ENCODE assay signal across 11 cellular contexts in genomic region chr6:137871299-137871698, GRCh38. TPM values are rescaled to one million over a fixed set of nuclear protein-coding genes. Genes with fewer than 3 reads are reported as not detected.
DNase-seq lines count a peak whose midpoint lies in the region; ATAC-seq and TF ChIP-seq lines count a peak whose summit lies in the region.
"Had no signal": no experiment of that assay in that cellular context is flagged by ENCODE, and none has a peak within 500 bp of the region (broad histone marks: within the 10 kb centered on the region; RNA-seq: fewer than 3 reads in every experiment).

No MANE protein-coding gene starts in this region.

- H3K27ac Mint-ChIP-seq in activated naive CD4-positive, alpha-beta T cell treated with anti-CD3 and anti-CD28 coated beads for 36 hours, result peak overlapping the region; percentile 99
- peak overlapping the region; percentile 94 for H3K27ac Mint-ChIP-seq in activated naive CD8-positive, alpha-beta T cell treated with anti-CD3 and anti-CD28 coated beads, Interleukin-2, amount 50 U/mL, for 24 hours
- H3K27ac Mint-ChIP-seq in memory B cell, result peak overlapping the region; percentile 97

- TF ChIP-seq POLR2A in tibial nerve (IDR thresholded peaks at IDR 0.05), result no peak

- H3K27me3 Mint-ChIP-seq in activated naive CD4-positive, alpha-beta T cell treated with anti-CD3 and anti-CD28 coated beads for 36 hours (ENCODE audit: low read depth), result no peaks in the 10 kb centered on the region
- no peaks in the 10 kb centered on the region for H3K27me3 Mint-ChIP-seq in activated naive CD8-positive, alpha-beta T cell treated with anti-CD3 and anti-CD28 coated beads, Interleukin-2, amount 50 U/mL, for 24 hours
- no peaks in the 10 kb centered on the region for H3K27me3 Mint-ChIP-seq in memory B cell

- TF ChIP-seq CTCF in tibial nerve (IDR thresholded peaks at IDR 0.05), result no peak
- no peak for TF ChIP-seq CTCF in GM13977 (IDR thresholded peaks at IDR 0.05; ENCODE audit: extremely low read depth, insufficient read depth, missing control alignments)

- H3K4me1 ChIP-seq in tibial nerve, result peaks cover 0 to 80% (median 43%) of the 10 kb centered on the region in 4 donors

- in situ Hi-C loops in GM13977 (cut with MboI; ENCODE audit: low pct_unique_long_range_greater_than_20kb, low sequenced_read_pairs, unreplicated experiment), result no loop called here

- H3K4me1 Mint-ChIP-seq in activated naive CD4-positive, alpha-beta T cell treated with anti-CD3 and anti-CD28 coated beads for 36 hours (ENCODE audit: low read depth), result peaks cover 18% of the 10 kb centered on the region
- peaks cover 48% of the 10 kb centered on the region for H3K4me1 Mint-ChIP-seq in activated naive CD8-positive, alpha-beta T cell treated with anti-CD3 and anti-CD28 coated beads, Interleukin-2, amount 50 U/mL, for 24 hours
- peaks cover 46% of the 10 kb centered on the region for H3K4me1 Mint-ChIP-seq in memory B cell

- H3K27me3 ChIP-seq in tibial nerve, result no peaks in the 10 kb centered on the region

- H3K36me3 ChIP-seq in tibial nerve, result peaks cover 0 to 22% (median 2%) of the 10 kb centered on the region in 3 donors

- intact Hi-C loops in activated naive CD4-positive, alpha-beta T cell treated with anti-CD3 and anti-CD28 coated beads for 36 hours (cut with micrococcal nuclease), result loop anchor here (10.0 kb wide), 1 partner anchor 544 kb away; no protein-coding TSS in a partner anchor

- CTCF ChIA-PET in activated naive CD4-positive, alpha-beta T cell treated with anti-CD3 and anti-CD28 coated beads for 36 hours (lab: Charles Lee), result interaction anchor here (0.7 to 8.1 kb wide), 21 partner anchors 10 to 167 kb away, joined by 3 to 161 read pairs (median 9); no protein-coding TSS in a partner anchor

- TF ChIP-seq EP300 in tibial nerve (IDR thresholded peaks at IDR 0.05), result no peak

- H3K4me3 ChIP-seq in tibial nerve, result peak overlapping the region in 3 of 4 donors; percentile 3 to 82 (median 19)

- no peak for DNase-seq in activated naive CD4-positive, alpha-beta T cell treated with anti-CD3 and anti-CD28 coated beads for 36 hours
- DNase-seq in activated naive CD4-positive, alpha-beta T cell (lab: John Stamatoyannopoulos, UW), result no peak
- no peak for DNase-seq in activated naive CD8-positive, alpha-beta T cell treated with anti-CD3 and anti-CD28 coated beads, Interleukin-2, amount 50 U/mL, for 24 hours
- no peak for DNase-seq in memory B cell (ENCODE audit: low spot score in 2 of 2)
- no peak for DNase-seq in tibial nerve (ENCODE audit: low spot score in 2 of 2)
- no peak for DNase-seq in germinal center (ENCODE audit: low spot score)
- no peak for DNase-seq in A172 (ENCODE audit: low spot score)
- no peak for DNase-seq in GM13977 (ENCODE audit: low spot score)
- DNase-seq: caudate nucleus had no signal

- H3K9me3 Mint-ChIP-seq in activated naive CD4-positive, alpha-beta T cell treated with anti-CD3 and anti-CD28 coated beads for 36 hours, result no peaks in the 10 kb centered on the region
- H3K9me3 Mint-ChIP-seq in activated naive CD8-positive, alpha-beta T cell treated with anti-CD3 and anti-CD28 coated beads, Interleukin-2, amount 50 U/mL, for 24 hours, result no peaks in the 10 kb centered on the region
- H3K9me3 Mint-ChIP-seq in memory B cell, result no peaks in the 10 kb centered on the region

- ATAC-seq in activated naive CD8-positive, alpha-beta T cell treated with anti-CD3 and anti-CD28 coated beads, Interleukin-2, amount 50 U/mL, for 24 hours, result no peak
- ATAC-seq in memory B cell (ENCODE audit: low read depth), result no peak
- ATAC-seq: HCT116 had no signal

- H3K36me3 Mint-ChIP-seq in activated naive CD4-positive, alpha-beta T cell treated with anti-CD3 and anti-CD28 coated beads for 36 hours (ENCODE audit: low read depth), result peaks cover 90% of the 10 kb centered on the region
- peaks cover 87% of the 10 kb centered on the region for H3K36me3 Mint-ChIP-seq in activated naive CD8-positive, alpha-beta T cell treated with anti-CD3 and anti-CD28 coated beads, Interleukin-2, amount 50 U/mL, for 24 hours (ENCODE audit: low read depth)
- peaks cover 15% of the 10 kb centered on the region for H3K36me3 Mint-ChIP-seq in memory B cell

- H3K4me3 Mint-ChIP-seq in activated naive CD4-positive, alpha-beta T cell treated with anti-CD3 and anti-CD28 coated beads for 36 hours, result peak overlapping the region; percentile 89
- H3K4me3 Mint-ChIP-seq in activated naive CD8-positive, alpha-beta T cell treated with anti-CD3 and anti-CD28 coated beads, Interleukin-2, amount 50 U/mL, for 24 hours, result peak overlapping the region; percentile 93
- H3K4me3 Mint-ChIP-seq in memory B cell, result peak overlapping the region; percentile 87

- H3K27ac ChIP-seq in tibial nerve, result peak overlapping the region in 3 of 4 donors; percentile 57 to 96 (median 72)
- H3K27ac ChIP-seq: VCaP had no signal

- WGBS in tibial nerve, 2 donors, result 87 to 90% methylated on average over 10 of the region's 10 CpGs

- no peaks in the 10 kb centered on the region for H3K9me3 ChIP-seq in tibial nerve

RNA-seq across cellular contexts. Expression of gene TNFAIP3, which starts 4.2 kb away (rescaled TPM):
- total RNA-seq in activated naive CD4-positive, alpha-beta T cell treated with anti-CD3 and anti-CD28 coated beads for 36 hours, result 100 to 1,000 TPM; 289 to 294 TPM
- total RNA-seq in tibial nerve, result 10 to 100 TPM; 21.6 to 48.4 (median 32.8) TPM
- 1.2 and 1.6 TPM in 2 replicates for total RNA-seq in A172 (2014; rRNA removed; shearing (Covaris generic))
